In genomic region chr11:57567512-57568329, GRCh38 we compare ENCODE assay signal across 1 cellular context.
A peak's percentile ranks its signal among the peaks of the same experiment; 100 is the strongest.
TF ChIP-seq lines count a peak whose summit lies in the region.

TSS of gene UBE2L6 (minus strand) at chr11:57567672. CDS start at chr11:57567611, 61 bp downstream.

TF ChIP-seq in K562, 482 proteins besides CTCF, POLR2A, EP300 and RAD21 (continued from another document and continues in another):
- TF ChIP-seq PBX2 (CRISPR knock-in tag; IDR thresholded peaks at IDR 0.05; ENCODE audit: low read depth), result no peak
- TF ChIP-seq PBX2 (tag; conservative IDR thresholded peaks at IDR 0.05; ENCODE audit: low read depth), result no peak
- no peak for TF ChIP-seq ETV1 (tag; conservative IDR thresholded peaks at IDR 0.05; ENCODE audit: low read depth)
- no peak for TF ChIP-seq GATA2 (CRISPR knock-in tag; IDR thresholded peaks at IDR 0.05)
- TF ChIP-seq AFF1 (IDR thresholded peaks at IDR 0.05; ENCODE audit: low read depth in 1 of 2, partially characterized antibody in 2 of 2), result no peak
- TF ChIP-seq ZNF639 (CRISPR knock-in tag; conservative IDR thresholded peaks at IDR 0.05 in 1 of 2, IDR thresholded peaks at IDR 0.05 in 1 of 2), result peak in 1 of 2 experiments; percentile 51; a peak in 1 of 4 replicates
- TF ChIP-seq KLF10 (CRISPR knock-in tag; IDR thresholded peaks at IDR 0.05), result no peak
- no peak for TF ChIP-seq CHAMP1 (IDR thresholded peaks at IDR 0.05)
- TF ChIP-seq TFAP4 (CRISPR knock-in tag; IDR thresholded peaks at IDR 0.05; ENCODE audit: borderline replicate concordance), result peak; percentile 57; the same call in 1 of the 2 replicates
- no peak for TF ChIP-seq NFXL1 (CRISPR knock-in tag; IDR thresholded peaks at IDR 0.05)
- TF ChIP-seq CREB3 (tag; conservative IDR thresholded peaks at IDR 0.05; ENCODE audit: low read depth), result no peak
- TF ChIP-seq SNRNP70 (optimal IDR thresholded peaks at IDR 0.05; ENCODE audit: low read depth, low read length), result no peak
- TF ChIP-seq KAT2B (IDR thresholded peaks at IDR 0.05; ENCODE audit: low read depth, low read length), result no peak
- TF ChIP-seq ZNF583 (CRISPR knock-in tag; IDR thresholded peaks at IDR 0.05), result no peak
- TF ChIP-seq COPS2 (conservative IDR thresholded peaks at IDR 0.05), result no peak
- TF ChIP-seq MTA1 (IDR thresholded peaks at IDR 0.05; ENCODE audit: borderline replicate concordance), result no peak; the same call in 1 of the 2 replicates
- TF ChIP-seq ZNF134 (CRISPR knock-in tag; conservative IDR thresholded peaks at IDR 0.05), result no peak
- no peak for TF ChIP-seq TAL1 (IDR thresholded peaks at IDR 0.05)
- no peak for TF ChIP-seq EZH2 (IDR thresholded peaks at IDR 0.05; ENCODE audit: borderline replicate concordance, low read depth, low read length)
- TF ChIP-seq FOXP1 (CRISPR knock-in tag; IDR thresholded peaks at IDR 0.05), result no peak
- peak; percentile 72; the same call in 1 of the 2 replicates for TF ChIP-seq FOXK1 (CRISPR knock-in tag; IDR thresholded peaks at IDR 0.05; ENCODE audit: borderline replicate concordance)
- no peak for TF ChIP-seq ZNF79 (CRISPR knock-in tag; IDR thresholded peaks at IDR 0.05; ENCODE audit: low read depth)
- TF ChIP-seq STAG1 (CRISPR knock-in tag; IDR thresholded peaks at IDR 0.05; ENCODE audit: borderline replicate concordance), result no peak
- no peak for TF ChIP-seq ZNF143 (CRISPR knock-in tag; IDR thresholded peaks at IDR 0.05)
- TF ChIP-seq MTA2 (IDR thresholded peaks at IDR 0.05; ENCODE audit: low read depth), result no peak
- TF ChIP-seq FOXP4 (CRISPR knock-in tag; IDR thresholded peaks at IDR 0.05; ENCODE audit: borderline replicate concordance), result no peak
- TF ChIP-seq BCOR (IDR thresholded peaks at IDR 0.05), result no peak
- no peak for TF ChIP-seq ZNF140 (CRISPR knock-in tag; IDR thresholded peaks at IDR 0.05)
- peak; percentile 83 for TF ChIP-seq SP1 (CRISPR knock-in tag; IDR thresholded peaks at IDR 0.05)
- TF ChIP-seq GMEB1 (CRISPR knock-in tag; IDR thresholded peaks at IDR 0.05), result no peak
- no peak for TF ChIP-seq GABPA (tag; conservative IDR thresholded peaks at IDR 0.05; ENCODE audit: low read depth)
- TF ChIP-seq MAFK (IDR thresholded peaks at IDR 0.05; ENCODE audit: low read length), result no peak
- no peak for TF ChIP-seq KHSRP (IDR thresholded peaks at IDR 0.05)
- TF ChIP-seq KDM5B (IDR thresholded peaks at IDR 0.05; ENCODE audit: insufficient replicate concordance, low read depth, low read length), result peak; percentile 25
- TF ChIP-seq TEAD1 (CRISPR knock-in tag; IDR thresholded peaks at IDR 0.05), result no peak
- no peak for TF ChIP-seq ZNF224 (CRISPR knock-in tag; IDR thresholded peaks at IDR 0.05)
- TF ChIP-seq KAT8 (IDR thresholded peaks at IDR 0.05; ENCODE audit: low read depth), result no peak
- no peak for TF ChIP-seq NCOR1 (IDR thresholded peaks at IDR 0.05)
- no peak for TF ChIP-seq CLOCK (CRISPR knock-in tag; IDR thresholded peaks at IDR 0.05; ENCODE audit: borderline replicate concordance)
- TF ChIP-seq E2F8 (IDR thresholded peaks at IDR 0.05; ENCODE audit: low read depth, partially characterized antibody), result no peak
- TF ChIP-seq SUPT5H (IDR thresholded peaks at IDR 0.05), result no peak
